ENCODE assay signal across 9 cellular contexts in the genomic region with DNA sequence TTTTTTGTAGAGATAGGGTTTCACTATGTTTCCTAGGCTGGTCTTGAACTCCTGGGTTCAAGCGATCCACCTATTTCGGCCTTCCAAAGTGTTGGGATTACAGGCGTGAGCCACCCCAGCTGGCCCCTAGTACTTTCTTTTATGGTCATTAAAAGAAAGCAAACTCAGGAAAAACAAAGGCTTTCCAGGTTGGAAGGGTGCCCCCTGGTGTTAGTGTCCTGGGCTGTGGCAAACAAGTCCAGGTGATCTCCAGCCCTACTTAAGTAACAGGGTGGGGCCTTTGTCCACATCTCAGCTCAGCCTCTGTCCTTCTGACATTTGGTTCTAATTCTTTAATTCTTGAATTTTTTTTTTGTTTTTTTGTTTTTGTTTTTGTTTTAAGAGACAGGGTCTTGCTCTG. TPM values are rescaled to one million over a fixed set of nuclear protein-coding genes. Genes with fewer than 3 reads are reported as not detected.
DNase-seq lines count a peak whose midpoint lies in the region; ATAC-seq and TF ChIP-seq lines count a peak whose summit lies in the region.
"Had no signal": no experiment of that assay in that cellular context is flagged by ENCODE, and none has a peak within 500 bp of the region (broad histone marks: within the 10 kb centered on the region; RNA-seq: fewer than 3 reads in every experiment).

No MANE protein-coding gene starts in this region.

- ATAC-seq in GM19395 (IDR thresholded peaks at IDR 0.05; ENCODE audit: unreplicated experiment), result no peak
- no peak for ATAC-seq in GM18519 (IDR thresholded peaks at IDR 0.05; ENCODE audit: low FRiP score, unreplicated experiment)

- no peak overlapping the region for H3K4me3 Mint-ChIP-seq in endodermal cell

- H3K9me3 ChIP-seq in endodermal cell (ENCODE audit: control insufficient read depth, low read length), result no peaks in the 10 kb centered on the region
- H3K9me3 ChIP-seq: thoracic aorta had no signal

- H3K79me2 ChIP-seq in ACC112 (ENCODE audit: control insufficient read depth, insufficient read depth, low read length, unreplicated experiment), result peaks cover 75% of the 10 kb centered on the region

- H3K9ac ChIP-seq in endodermal cell (ENCODE audit: extremely low read depth, low read length, poor library complexity, severe bottlenecking), result no peak overlapping the region
- no peak overlapping the region for H3K9ac ChIP-seq in rectal smooth muscle tissue (ENCODE audit: low read length)

- peaks cover 23% of the 10 kb centered on the region for H3K36me3 Mint-ChIP-seq in endodermal cell (ENCODE audit: low read depth)

- WGBS in endodermal cell (ENCODE audit: insufficient coverage in 1 of 2, insufficient read length in 1 of 2), 2 experiments, result 88 to 90% methylated on average over 3 of the region's 3 CpGs

- H3K27ac ChIP-seq in ACC112 (ENCODE audit: low read depth, low read length) (peak overlapping the region; percentile 90), endodermal cell (ENCODE audit: low read depth, low read length) (no peak overlapping the region), rectal smooth muscle tissue (ENCODE audit: low read depth, low read length) (peak overlapping the region; percentile 79)

- no peaks in the 10 kb centered on the region for H3K27me3 Mint-ChIP-seq in endodermal cell (ENCODE audit: insufficient read depth)

- no peak overlapping the region for H3K27ac Mint-ChIP-seq in endodermal cell

- H3K4me3 ChIP-seq in ACC112 (ENCODE audit: low read depth, low read length) (no peak overlapping the region), GM12875 (ENCODE audit: low read depth, low read length) (no peak overlapping the region), endodermal cell (ENCODE audit: low read length) (no peak overlapping the region), rectal smooth muscle tissue (ENCODE audit: low read length) (no peak overlapping the region)
- H3K4me3 ChIP-seq: thoracic aorta had no signal

- peak; percentile 47 for DNase-seq in SK-N-DZ (ENCODE audit: low spot score)
- peak; percentile 92 for DNase-seq in endodermal cell
- no peak for DNase-seq in hypothalamus (lab: John Stamatoyannopoulos, UW)

- TF ChIP-seq CTCF in GM12875 (IDR thresholded peaks at IDR 0.05; ENCODE audit: borderline replicate concordance, insufficient read depth, low read depth, low read length) (peak; percentile 63), endodermal cell (conservative IDR thresholded peaks at IDR 0.05) (peak; percentile 82)

- H3K4me1 Mint-ChIP-seq in endodermal cell, result peaks cover 10% of the 10 kb centered on the region

- no peak overlapping the region for H2AFZ ChIP-seq in ACC112 (ENCODE audit: low read length, unreplicated experiment)

- peaks cover 81% of the 10 kb centered on the region for H3K4me1 ChIP-seq in ACC112 (ENCODE audit: control insufficient read depth, insufficient read depth, low read length, unreplicated experiment)
- no peaks in the 10 kb centered on the region for H3K4me1 ChIP-seq in endodermal cell (ENCODE audit: control insufficient read depth, insufficient read depth, low read length)
- peaks cover 71% of the 10 kb centered on the region for H3K4me1 ChIP-seq in rectal smooth muscle tissue (ENCODE audit: control insufficient read depth, insufficient read depth, low read length)

- H3K27me3 ChIP-seq in ACC112 (ENCODE audit: insufficient read depth, low read length) (no peaks in the 10 kb centered on the region), endodermal cell (ENCODE audit: control insufficient read depth, insufficient read depth, low read length, poor library complexity, severe bottlenecking) (no peaks in the 10 kb centered on the region), rectal smooth muscle tissue (ENCODE audit: control insufficient read depth, insufficient read depth, low read length) (no peaks in the 10 kb centered on the region)

- peaks cover 41% of the 10 kb centered on the region; the same call in 1 of the 2 replicates for H3K36me3 ChIP-seq in ACC112 (ENCODE audit: insufficient read depth, low read length)
- no peaks in the 10 kb centered on the region for H3K36me3 ChIP-seq in endodermal cell (ENCODE audit: control insufficient read depth, insufficient read depth, low read length)
- peaks cover 17% of the 10 kb centered on the region for H3K36me3 ChIP-seq in rectal smooth muscle tissue (ENCODE audit: control insufficient read depth, insufficient read depth, low read length)
- H3K36me3 ChIP-seq: thoracic aorta had no signal

- no peaks in the 10 kb centered on the region for H3K9me3 Mint-ChIP-seq in endodermal cell

RNA-seq across cellular contexts. Expression of a gene that starts 6.9 kb away (rescaled TPM):
- polyA plus RNA-seq in SK-N-DZ (2014; cell fraction: cytosol; rRNA removed), result 21.3 and 26.0 TPM in 2 replicates
- polyA plus RNA-seq in SK-N-DZ (2014; cell fraction: nucleus; rRNA removed), result 15.1 and 20.9 TPM in 2 replicates
- 10 to 100 TPM; 58.3 to 69.0 TPM for total RNA-seq in endodermal cell
- 39.9 TPM for polyA plus RNA-seq in endodermal cell (2013, experiment 1 of 2)
- 38.5 TPM for polyA plus RNA-seq in endodermal cell (2013, experiment 2 of 2)

RNA-seq across cellular contexts. Expression of a gene that starts 32.5 kb away (rescaled TPM):
- polyA plus RNA-seq in SK-N-DZ (2014; cell fraction: cytosol; rRNA removed), result 345 and 397 TPM in 2 replicates
- polyA plus RNA-seq in SK-N-DZ (2014; cell fraction: nucleus; rRNA removed), result 344 and 450 TPM in 2 replicates
- 100 to 1,000 TPM; 173 to 246 TPM for total RNA-seq in endodermal cell
- 353 TPM for polyA plus RNA-seq in endodermal cell (2013, experiment 1 of 2)
- polyA plus RNA-seq in endodermal cell (2013, experiment 2 of 2), result 358 TPM

RNA-seq across cellular contexts. Expression of a gene that starts 51.2 kb away (rescaled TPM):
- 0.09 TPM in 1 of 2 replicates, not detected in the other for polyA plus RNA-seq in SK-N-DZ (2014; cell fraction: cytosol; rRNA removed)
- not detected in 2 replicates for polyA plus RNA-seq in SK-N-DZ (2014; cell fraction: nucleus; rRNA removed)
- 1 to 10 TPM in 1 of 2 donors, under 1 TPM in 1; 0.89 to 2.5 TPM for total RNA-seq in endodermal cell
- 0.07 TPM for polyA plus RNA-seq in endodermal cell (2013, experiment 1 of 2)
- not detected for polyA plus RNA-seq in endodermal cell (2013, experiment 2 of 2)

Comparison
In these comparisons a context has a peak if more than half of its experiments do, and no peak if none do; other contexts are left out.
1. DNase-seq: peak in SK-N-DZ (single experiment) and endodermal cell (single experiment); none in hypothalamus (0 of 51).